8 cellular contexts compared by ENCODE assay signal in genomic region chr5:135829681-135830383, GRCh38.
DNase-seq lines count a peak whose midpoint lies in the region; ATAC-seq and TF ChIP-seq lines count a peak whose summit lies in the region.

No MANE protein-coding gene starts in this region.

- H3K4me3 ChIP-seq in GM12865 (ENCODE audit: low read depth, low read length), result no peak overlapping the region

- ATAC-seq in GM18520 (IDR thresholded peaks at IDR 0.05; ENCODE audit: unreplicated experiment), result no peak

- DNase-seq in ACHN (peak; percentile 68), GM12865 (ENCODE audit: low read depth) (peak; percentile 57), NCI-H1105 (lab: John Stamatoyannopoulos, UW) (peak; percentile 42), SW480 (ENCODE audit: low spot score) (peak; percentile 66), epidermal melanocyte (ENCODE audit: insufficient read length, low spot score) (peak; percentile 54), middle frontal gyrus (ENCODE audit: extremely low spot score, low spot score) (peak; percentile 80), activated gamma-delta T cell (lab: John Stamatoyannopoulos, UW) (no peak)

- in situ Hi-C loops in ACHN (cut with HindIII; ENCODE audit: low pct_ligation_motif_present, low pct_unique_long_range_greater_than_20kb, low sequenced_read_pairs), result no loop called here

- peak; percentile 77 for TF ChIP-seq CTCF in GM12865 (IDR thresholded peaks at IDR 0.05; ENCODE audit: insufficient read depth, low read depth, low read length, missing control alignments)
